In the genomic region with DNA sequence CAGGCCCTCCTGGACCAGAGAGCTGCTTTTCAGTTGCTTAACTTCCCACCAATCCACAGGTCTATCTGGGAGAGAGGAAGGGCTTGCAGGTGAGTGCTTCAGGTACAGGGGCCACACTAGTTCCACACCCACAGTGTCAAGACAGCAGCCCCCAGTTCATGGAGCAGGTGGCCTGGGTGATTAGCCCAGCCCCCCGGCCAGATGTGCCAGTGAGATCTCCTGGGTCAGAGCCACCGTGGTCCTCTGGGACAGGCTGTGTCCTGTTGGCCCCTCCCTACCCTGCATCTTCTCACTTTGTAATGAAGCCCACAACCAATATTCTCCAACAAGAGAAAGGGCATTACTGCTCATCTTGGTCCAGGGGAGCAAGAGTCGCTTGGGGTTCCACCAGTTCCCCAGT, we compare ENCODE assay signal across 23 cellular contexts. TPM values are rescaled to one million over a fixed set of nuclear protein-coding genes. Genes with fewer than 3 reads are reported as not detected.
DNase-seq lines count a peak whose midpoint lies in the region; ATAC-seq, FAIRE-seq and TF ChIP-seq lines count a peak whose summit lies in the region.
"Had no signal": no experiment of that assay in that cellular context is flagged by ENCODE, and none has a peak within 500 bp of the region (broad histone marks: within the 10 kb centered on the region; RNA-seq: fewer than 3 reads in every experiment).

No MANE protein-coding gene starts in this region.

- DNase-seq in coronary artery (ENCODE audit: low spot score) (peak; percentile 60), lower leg skin (ENCODE audit: low spot score in 2 of 2) (peak; percentile 3 to 60), sigmoid colon (peak; percentile 44), D721Med (ENCODE audit: insufficient read length, low spot score) (no peak), frontal cortex (ENCODE audit: low spot score in 2 of 2) (no peak), pancreas (no peak)
- DNase-seq: Caco-2; CD4-positive, alpha-beta memory T cell; DMS153; Kasumi-1; NCI-H1417; NCI-H1694 treated with DMSO at 0.1 percent for 48 hours; NCI-H2081 treated with DMSO at 0.1 percent for 48 hours; NCI-H2171 treated with DMSO at 0.1 percent for 48 hours; NCI-H524 treated with DMSO at 0.1 percent for 48 hours; OCI-M1; SJCRH30 had no signal

- ATAC-seq in HG03565 (IDR thresholded peaks at IDR 0.05; ENCODE audit: unreplicated experiment) (no peak), pancreas (no peak)

- TF ChIP-seq POLR2A in lower leg skin (IDR thresholded peaks at IDR 0.05) = no peak
- TF ChIP-seq POLR2A in sigmoid colon (IDR thresholded peaks at IDR 0.05) = no peak

- no peak overlapping the region for H3K27ac ChIP-seq in coronary artery
- no peak overlapping the region for H3K27ac ChIP-seq in sigmoid colon
- H3K27ac ChIP-seq in pancreas = no peak overlapping the region
- H3K27ac ChIP-seq: SJCRH30 had no signal

- H3K4me1 ChIP-seq in sigmoid colon = peaks cover 0 to 7% (median 3%) of the 10 kb centered on the region in 4 donors
- no peaks in the 10 kb centered on the region for H3K4me1 ChIP-seq in pancreas
- H3K4me1 ChIP-seq: Caco-2 had no signal

- H3K4me3 ChIP-seq in coronary artery = no peak overlapping the region
- no peak overlapping the region for H3K4me3 ChIP-seq in lower leg skin (ENCODE audit: low read depth, poor library complexity, severe bottlenecking)
- no peak overlapping the region for H3K4me3 ChIP-seq in sigmoid colon
- H3K4me3 ChIP-seq in pancreas = no peak overlapping the region
- H3K4me3 ChIP-seq: SJCRH30 had no signal

- intact Hi-C loops in lower leg skin (cut with DNase I; ENCODE audit: low total_unique reads) = no loop called here
- intact Hi-C loops in sigmoid colon (cut with DNase I) = no loop called here
- intact Hi-C loops in pancreas (cut with DNase I) = no loop called here

- WGBS in lower leg skin, 2 donors = 76 to 86% methylated on average over 3 of the region's 3 CpGs
- 77 to 89% methylated on average over 3 of the region's 3 CpGs for WGBS in sigmoid colon, 2 donors
- 76 to 79% methylated on average over 3 of the region's 3 CpGs for WGBS in pancreas, 2 donors

- H3K9me3 ChIP-seq in sigmoid colon = no peaks in the 10 kb centered on the region
- H3K9me3 ChIP-seq in pancreas = no peaks in the 10 kb centered on the region
- H3K9me3 ChIP-seq: Caco-2, SJCRH30 had no signal

- TF ChIP-seq CTCF in coronary artery (IDR thresholded peaks at IDR 0.05) (no peak), lower leg skin (IDR thresholded peaks at IDR 0.05) (no peak), sigmoid colon (IDR thresholded peaks at IDR 0.05) (no peak), D721Med (IDR thresholded peaks at IDR 0.05; ENCODE audit: insufficient read depth, missing control alignments) (no peak), pancreas (IDR thresholded peaks at IDR 0.05) (no peak)

- TF ChIP-seq EP300 in sigmoid colon (IDR thresholded peaks at IDR 0.05) = no peak

- H3K36me3 ChIP-seq in sigmoid colon (no peaks in the 10 kb centered on the region), pancreas (no peaks in the 10 kb centered on the region)

- H3K27me3 ChIP-seq in sigmoid colon (no peaks in the 10 kb centered on the region), pancreas (no peaks in the 10 kb centered on the region)
- H3K27me3 ChIP-seq: SJCRH30 had no signal

- FAIRE-seq in D721Med (lab: Jason Lieb, UNC) = no peak
- no peak for FAIRE-seq in frontal cortex (lab: Jason Lieb, UNC)
- FAIRE-seq in pancreas (lab: Jason Lieb, UNC) = no peak
- FAIRE-seq: GM12892, GM19239, RCC 7860 had no signal

RNA-seq across cellular contexts. Expression of gene DRGX, which starts 30.6 kb away (rescaled TPM):
- total RNA-seq in lower leg skin = not detected
- not detected for total RNA-seq in sigmoid colon
- polyA plus RNA-seq in sigmoid colon = under 1 TPM in 2 of 3 donors, not detected in 1; 0.23 to 0.42 TPM
- not detected for total RNA-seq in frontal cortex
- total RNA-seq in pancreas = not detected
- not detected for polyA plus RNA-seq in pancreas
- total RNA-seq: Caco-2; CD4-positive, alpha-beta memory T cell; H4; MCF 10A had no signal
- polyA plus RNA-seq: CD4-positive, alpha-beta memory T cell had no signal

Comparison
In these comparisons a context has a peak if more than half of its experiments do, and no peak if none do; other contexts are left out.
1. DNase-seq: peak in coronary artery (single experiment), lower leg skin (2 of 2) and sigmoid colon (single experiment); none in D721Med (single experiment), frontal cortex (0 of 2) and pancreas (0 of 6).